In genomic region chr7:16606704-16607103, GRCh38 we compare ENCODE assay signal across 24 cellular contexts.
"Had no signal": no experiment of that assay in that cellular context is flagged by ENCODE, and none has a peak within 500 bp of the region (broad histone marks: within the 10 kb centered on the region; RNA-seq: fewer than 3 reads in every experiment).

No MANE protein-coding gene starts in this region.

- H3K4me1 ChIP-seq: heart left ventricle, lower lobe of right lung, tibial artery had no signal

- H3K9me3 Mint-ChIP-seq: activated naive CD4-positive, alpha-beta T cell treated with anti-CD3 and anti-CD28 coated beads, Interleukin-2, amount 10 ng/mL, durations not matched to agents 7 days and 5 days; activated T-cell treated with anti-CD3 and anti-CD28 coated beads, Interleukin-2, amount 50 U/mL, for 72 hours; naive B cell; WTC11 had no signal

- H3K27me3 Mint-ChIP-seq: activated CD4-positive, alpha-beta T cell treated with anti-CD3 and anti-CD28 coated beads for 36 hours; activated naive CD4-positive, alpha-beta T cell treated with anti-CD3 and anti-CD28 coated beads, Interleukin-2, amount 10 ng/mL, durations not matched to agents 7 days and 5 days; naive B cell had no signal

- H3K9me3 ChIP-seq: heart left ventricle, lower lobe of right lung, mucosa of descending colon, tibial artery had no signal

- H3K27ac ChIP-seq: cardiac muscle cell, heart left ventricle, lower lobe of right lung, tibial artery had no signal

- H3K4me3 Mint-ChIP-seq: activated CD4-positive, alpha-beta T cell treated with anti-CD3 and anti-CD28 coated beads for 36 hours; activated naive CD4-positive, alpha-beta T cell treated with anti-CD3 and anti-CD28 coated beads, Interleukin-2, amount 10 ng/mL, durations not matched to agents 7 days and 5 days; activated T-cell treated with anti-CD3 and anti-CD28 coated beads, Interleukin-2, amount 50 U/mL, for 72 hours; naive B cell; WTC11 had no signal

- H3K27me3 ChIP-seq: cardiac muscle cell, heart left ventricle, tibial artery had no signal

- H3K4me3 ChIP-seq: cardiac muscle cell, heart left ventricle, lower lobe of right lung, mucosa of descending colon, tibial artery had no signal

- DNase-seq: activated CD4-positive, alpha-beta T cell treated with anti-CD3 and anti-CD28 coated beads for 36 hours; activated CD4-positive, alpha-beta T cell treated with anti-CD3 and anti-CD28 coated beads, Interleukin-2, amount 50 U/mL, for 48 hours; activated CD8-positive, alpha-beta memory T cell treated with anti-CD3 and anti-CD28 coated beads, Interleukin-2, amount 50 U/mL, for 48 hours; activated effector memory CD4-positive, alpha-beta T cell treated with anti-CD3 and anti-CD28 coated beads, Interleukin-2, amount 50 U/mL, for 16 hours; activated naive CD4-positive, alpha-beta T cell treated with anti-CD3 and anti-CD28 coated beads, Interleukin-2, amount 10 ng/mL, durations not matched to agents 7 days and 5 days; activated T-cell treated with anti-CD3 and anti-CD28 coated beads, Interleukin-2, amount 50 U/mL, for 72 hours; amygdala; cortex of kidney; effector CD4-positive, alpha-beta T cell; heart left ventricle; left colon; lower lobe of right lung; mesendoderm; mucosa of descending colon; naive B cell; occipital lobe; retina; stimulated activated CD4-positive, alpha-beta T cell treated with anti-CD3 and anti-CD28 coated beads, Interleukin-4, amount 100 ng/mL, for 1 hour; stimulated activated naive CD4-positive, alpha-beta T cell; substantia nigra; T-helper 9 cell; tibial artery had no signal

- ATAC-seq: activated CD4-positive, alpha-beta T cell treated with anti-CD3 and anti-CD28 coated beads for 36 hours; activated T-cell treated with anti-CD3 and anti-CD28 coated beads, Interleukin-2, amount 50 U/mL, for 72 hours; heart left ventricle; left colon; mucosa of descending colon; WTC11 had no signal

- H3K4me1 Mint-ChIP-seq: activated CD4-positive, alpha-beta T cell treated with anti-CD3 and anti-CD28 coated beads for 36 hours; activated naive CD4-positive, alpha-beta T cell treated with anti-CD3 and anti-CD28 coated beads, Interleukin-2, amount 10 ng/mL, durations not matched to agents 7 days and 5 days; WTC11 had no signal

- H3K27ac Mint-ChIP-seq: activated CD4-positive, alpha-beta T cell treated with anti-CD3 and anti-CD28 coated beads for 36 hours; activated naive CD4-positive, alpha-beta T cell treated with anti-CD3 and anti-CD28 coated beads, Interleukin-2, amount 10 ng/mL, durations not matched to agents 7 days and 5 days; activated T-cell treated with anti-CD3 and anti-CD28 coated beads, Interleukin-2, amount 50 U/mL, for 72 hours; WTC11 had no signal
